18 cellular contexts compared by ENCODE assay signal in the genomic region with DNA sequence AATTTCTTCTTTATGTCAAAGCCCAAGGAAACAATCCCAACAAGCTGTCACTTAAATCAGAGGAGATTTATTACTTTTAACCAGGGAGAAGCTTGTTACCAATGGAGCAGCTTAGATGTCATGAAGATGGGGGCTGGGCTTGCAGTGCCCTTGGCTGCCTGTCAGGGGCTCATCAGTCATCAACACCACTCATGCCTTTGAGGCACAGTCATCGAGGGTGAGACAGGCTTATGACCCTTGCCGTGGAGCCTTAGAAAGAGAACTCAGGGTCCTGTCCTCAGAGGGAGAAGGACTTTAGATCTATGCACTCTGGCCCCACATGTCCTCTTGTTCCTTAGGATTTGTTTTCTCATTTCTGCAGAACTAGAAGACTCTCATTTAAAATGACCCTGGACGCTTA.
A peak's percentile ranks its signal among the peaks of the same experiment; 100 is the strongest.
DNase-seq lines count a peak whose midpoint lies in the region; ATAC-seq and TF ChIP-seq lines count a peak whose summit lies in the region.
"Had no signal": no experiment of that assay in that cellular context is flagged by ENCODE, and none has a peak within 500 bp of the region (broad histone marks: within the 10 kb centered on the region; RNA-seq: fewer than 3 reads in every experiment).

No MANE protein-coding gene starts in this region.

- no peak for TF ChIP-seq CTCF in WERI-Rb-1 (IDR thresholded peaks at IDR 0.05; ENCODE audit: low read depth, low read length)

- no peak overlapping the region for H3K27ac ChIP-seq in WERI-Rb-1
- H3K27ac ChIP-seq: BLaER1 treated with 17β-estradiol and CSF1 and Interleukin-3, amounts not matched to agents 10 nM and 100 nM; gastrocnemius medialis; prostate gland had no signal

- CTCF ChIA-PET in activated CD4-positive, alpha-beta memory T cell treated with anti-CD3 and anti-CD28 coated beads, Interleukin-2, amount 10 ng/mL, durations not matched to agents 7 days and 5 days (lab: Charles Lee), result no interaction called here

- no peaks in the 10 kb centered on the region for H3K27me3 ChIP-seq in WERI-Rb-1 (ENCODE audit: insufficient read depth, low read depth, severe bottlenecking)
- H3K27me3 ChIP-seq: BLaER1 treated with 17β-estradiol and CSF1 and Interleukin-3, amounts not matched to agents 10 nM and 100 nM; gastrocnemius medialis had no signal

- no peaks in the 10 kb centered on the region for H3K9me3 ChIP-seq in WERI-Rb-1 (ENCODE audit: severe bottlenecking)
- H3K9me3 ChIP-seq: gastrocnemius medialis, prostate gland had no signal

- H3K27me3 Mint-ChIP-seq in activated CD4-positive, alpha-beta memory T cell treated with anti-CD3 and anti-CD28 coated beads, Interleukin-2, amount 10 ng/mL, durations not matched to agents 7 days and 5 days, result no peaks in the 10 kb centered on the region

- H3K4me1 Mint-ChIP-seq in activated CD4-positive, alpha-beta memory T cell treated with anti-CD3 and anti-CD28 coated beads, Interleukin-2, amount 10 ng/mL, durations not matched to agents 7 days and 5 days, result no peaks in the 10 kb centered on the region

- no peak for ATAC-seq in HG02798 (IDR thresholded peaks at IDR 0.05; ENCODE audit: poor library complexity, unreplicated experiment)
- ATAC-seq: gastrocnemius medialis had no signal

- H3K36me3 Mint-ChIP-seq in activated CD4-positive, alpha-beta memory T cell treated with anti-CD3 and anti-CD28 coated beads, Interleukin-2, amount 10 ng/mL, durations not matched to agents 7 days and 5 days (ENCODE audit: low read depth), result no peaks in the 10 kb centered on the region

- in situ Hi-C loops in KBM-7 (cut with MboI; ENCODE audit: low pct_unique_long_range_greater_than_20kb, low sequenced_read_pairs), result no loop called here

- H3K36me3 ChIP-seq in WERI-Rb-1, result no peaks in the 10 kb centered on the region
- H3K36me3 ChIP-seq: BLaER1 treated with 17β-estradiol and CSF1 and Interleukin-3, amounts not matched to agents 10 nM and 100 nM; gastrocnemius medialis; prostate gland had no signal

- H3K4me3 Mint-ChIP-seq in activated CD4-positive, alpha-beta memory T cell treated with anti-CD3 and anti-CD28 coated beads, Interleukin-2, amount 10 ng/mL, durations not matched to agents 7 days and 5 days, result no peak overlapping the region

- peaks cover 4% of the 10 kb centered on the region for H3K9me3 Mint-ChIP-seq in activated CD4-positive, alpha-beta memory T cell treated with anti-CD3 and anti-CD28 coated beads, Interleukin-2, amount 10 ng/mL, durations not matched to agents 7 days and 5 days

- POLR2A ChIA-PET in activated CD4-positive, alpha-beta memory T cell treated with anti-CD3 and anti-CD28 coated beads, Interleukin-2, amount 10 ng/mL, durations not matched to agents 7 days and 5 days (lab: Charles Lee), result no interaction called here

- peak; percentile 74 for DNase-seq in AG08396 (ENCODE audit: low spot score)
- DNase-seq in HK-2 (ENCODE audit: unreplicated experiment), result peak; percentile 65
- DNase-seq in WERI-Rb-1, result peak; percentile 70
- DNase-seq in left kidney (ENCODE audit: low read depth, low spot score), result peak; percentile 20
- no peak for DNase-seq in NAMALWA (ENCODE audit: low spot score)
- DNase-seq in activated CD4-positive, alpha-beta memory T cell treated with anti-CD3 and anti-CD28 coated beads, Interleukin-2, amount 10 ng/mL, durations not matched to agents 7 days and 5 days, result no peak
- no peak for DNase-seq in KBM-7
- DNase-seq: activated CD4-positive, alpha-beta T cell treated with anti-CD3 and anti-CD28 coated beads for 4 hours; activated T-cell treated with anti-CD3 and anti-CD28 coated beads, Interleukin-2, amount 50 U/mL, for 48 hours; aorta; gastrocnemius medialis; kidney; NCI-H1092; NCI-H446; stimulated activated CD4-positive, alpha-beta T cell treated with anti-CD3 and anti-CD28 coated beads, Interleukin-1b, Interleukin-23, amount 100 ng/mL, for 48 hours had no signal

- no peak overlapping the region for H3K4me3 ChIP-seq in WERI-Rb-1 (ENCODE audit: low read depth, low read length)
- H3K4me3 ChIP-seq: BLaER1 treated with 17β-estradiol and CSF1 and Interleukin-3, amounts not matched to agents 10 nM and 100 nM; gastrocnemius medialis; prostate gland had no signal

- H3K27ac Mint-ChIP-seq in activated CD4-positive, alpha-beta memory T cell treated with anti-CD3 and anti-CD28 coated beads, Interleukin-2, amount 10 ng/mL, durations not matched to agents 7 days and 5 days, result no peak overlapping the region

Comparison
In these comparisons a context has a peak if more than half of its experiments do, and no peak if none do; other contexts are left out.
1. DNase-seq: peak in AG08396 (single experiment), HK-2 (single experiment), WERI-Rb-1 (single experiment) and left kidney (single experiment); none in NAMALWA (single experiment), activated CD4-positive, alpha-beta memory T cell treated with anti-CD3 and anti-CD28 coated beads, Interleukin-2, amount 10 ng/mL, durations not matched to agents 7 days and 5 days (single experiment) and KBM-7 (single experiment).